In genomic region chr6:98586163-98586562, GRCh38 we compare ENCODE assay signal across 15 cellular contexts.
"Had no signal": no experiment of that assay in that cellular context is flagged by ENCODE, and none has a peak within 500 bp of the region (broad histone marks: within the 10 kb centered on the region; RNA-seq: fewer than 3 reads in every experiment).

No MANE protein-coding gene starts in this region.

- H3K27me3 ChIP-seq: colonic mucosa, foreskin keratinocyte, stomach, transverse colon had no signal

- H3K4me1 ChIP-seq: colonic mucosa, foreskin keratinocyte, stomach, transverse colon had no signal

- H3K4me1 Mint-ChIP-seq: naive thymus-derived CD8-positive, alpha-beta T cell had no signal

- H3K9me3 ChIP-seq: colonic mucosa, mucosa of descending colon, stomach, thoracic aorta, transverse colon had no signal

- H3K36me3 Mint-ChIP-seq: naive thymus-derived CD8-positive, alpha-beta T cell had no signal

- H3K4me3 ChIP-seq: colonic mucosa, mucosa of descending colon, skin epidermis, stomach, thoracic aorta, transverse colon had no signal

- H3K27ac ChIP-seq: colonic mucosa, foreskin keratinocyte, skin epidermis, stomach, thoracic aorta, transverse colon had no signal

- H3K27ac Mint-ChIP-seq: naive thymus-derived CD8-positive, alpha-beta T cell had no signal

- H3K4me3 Mint-ChIP-seq: naive thymus-derived CD8-positive, alpha-beta T cell had no signal

- DNase-seq: colonic mucosa; dermis blood vessel endothelial cell; erythroblast; foreskin keratinocyte; left colon; mammary epithelial cell; mucosa of descending colon; naive thymus-derived CD8-positive, alpha-beta T cell; stimulated activated CD4-positive, alpha-beta T cell treated with anti-CD3 and anti-CD28 coated beads, Interleukin-2, amount 100 ng/mL, for 24 hours; stimulated activated CD4-positive, alpha-beta T cell treated with anti-CD3 and anti-CD28 coated beads, Interleukin-4, amount 100 ng/mL, for 4 hours; stimulated activated naive CD4-positive, alpha-beta T cell; stomach; transverse colon had no signal

- H3K9me3 Mint-ChIP-seq: naive thymus-derived CD8-positive, alpha-beta T cell had no signal

- H3K36me3 ChIP-seq: colonic mucosa, stomach, thoracic aorta, transverse colon had no signal
